ENCODE assay signal across 23 cellular contexts in the genomic region with DNA sequence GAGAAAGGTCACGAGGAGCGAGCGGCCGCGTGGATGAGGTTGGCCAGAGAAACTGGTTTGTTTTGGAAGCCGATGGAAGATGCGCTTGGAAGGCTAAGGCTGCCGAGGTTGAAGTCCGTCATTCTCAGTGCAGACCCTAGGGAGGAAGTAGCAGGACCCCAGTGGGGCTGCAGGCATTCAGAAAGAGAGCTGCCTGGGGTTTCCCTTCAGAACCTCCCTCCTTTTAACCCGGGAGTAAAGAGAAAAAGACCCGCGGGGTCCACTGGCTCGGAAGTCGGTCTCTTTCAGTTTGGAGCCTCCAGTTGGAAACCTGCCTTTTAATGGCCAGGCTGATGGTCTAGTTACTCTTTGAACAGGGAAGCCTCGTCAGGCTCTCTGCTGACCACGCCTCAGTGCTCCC.
A peak's percentile ranks its signal among the peaks of the same experiment; 100 is the strongest.
DNase-seq lines count a peak whose midpoint lies in the region; FAIRE-seq and TF ChIP-seq lines count a peak whose summit lies in the region.
"Had no signal": no experiment of that assay in that cellular context is flagged by ENCODE, and none has a peak within 500 bp of the region (broad histone marks: within the 10 kb centered on the region; RNA-seq: fewer than 3 reads in every experiment).

No MANE protein-coding gene starts in this region.

- H3K36me3 Mint-ChIP-seq in endodermal cell (ENCODE audit: low read depth) (peaks cover 17% of the 10 kb centered on the region), neural progenitor cell (peaks cover 3% of the 10 kb centered on the region)

- H3K4me3 ChIP-seq in H7 (ENCODE audit: insufficient read depth, low read depth, low read length) (no peak overlapping the region), endodermal cell (ENCODE audit: low read length) (no peak overlapping the region), neural progenitor cell (no peak overlapping the region), suprapubic skin (no peak overlapping the region)
- H3K4me3 ChIP-seq: A549 had no signal

- DNase-seq in H7 (peak; percentile 61), endodermal cell (no peak), neural progenitor cell (ENCODE audit: low spot score) (no peak), suprapubic skin (ENCODE audit: low spot score in 2 of 2) (no peak), NCI-H446 (lab: John Stamatoyannopoulos, UW) (no peak), GM12892 (ENCODE audit: insufficient read length) (no peak)
- no peak for DNase-seq in activated naive CD4-positive, alpha-beta T cell treated with Interleukin-2 at 50 U/mL for 16 hours
- DNase-seq: AML-193; CD8-positive, alpha-beta T cell; DMS79 treated with DMSO at 0.1 percent for 48 hours; GF-D8; KBM-7; MV-4-11; NCI-H1105; NCI-H1436 treated with DMSO at 0.1 percent for 48 hours; NCI-H1930; NCI-H2107; NCI-H526 treated with DMSO at 0.1 percent for 48 hours; SHP77 treated with DMSO at 0.1 percent for 48 hours had no signal

- no peak for FAIRE-seq in GM12892 (lab: Jason Lieb, UNC)
- FAIRE-seq: A549, GM19239, HTR-8/SVneo had no signal

- no peak for TF ChIP-seq CTCF in endodermal cell (conservative IDR thresholded peaks at IDR 0.05)
- no peak for TF ChIP-seq CTCF in neural progenitor cell (IDR thresholded peaks at IDR 0.05)
- TF ChIP-seq CTCF in suprapubic skin (IDR thresholded peaks at IDR 0.05): no peak

- H3K9ac ChIP-seq in endodermal cell (ENCODE audit: extremely low read depth, low read length, poor library complexity, severe bottlenecking) (no peak overlapping the region), neural progenitor cell (no peak overlapping the region)

- H3K79me2 ChIP-seq in neural progenitor cell (ENCODE audit: low read depth): peaks cover 28% of the 10 kb centered on the region

- TF ChIP-seq EP300 in suprapubic skin (IDR thresholded peaks at IDR 0.05): no peak

- H3F3A ChIP-seq in neural progenitor cell (ENCODE audit: low read depth): peaks cover 5% of the 10 kb centered on the region

- no peaks in the 10 kb centered on the region for H3K36me3 ChIP-seq in H7 (replicated peaks; ENCODE audit: control insufficient read depth, insufficient read depth, low read length)
- peaks cover 5% of the 10 kb centered on the region for H3K36me3 ChIP-seq in endodermal cell (ENCODE audit: control insufficient read depth, insufficient read depth, low read length)
- no peaks in the 10 kb centered on the region for H3K36me3 ChIP-seq in neural progenitor cell
- no peaks in the 10 kb centered on the region for H3K36me3 ChIP-seq in suprapubic skin

- H3K9me3 Mint-ChIP-seq in endodermal cell (no peaks in the 10 kb centered on the region), neural progenitor cell (no peaks in the 10 kb centered on the region)
- H3K9me3 Mint-ChIP-seq: CD8-positive, alpha-beta T cell had no signal

- no peak overlapping the region for H3K4me2 ChIP-seq in neural progenitor cell
- H3K4me2 ChIP-seq: A549 had no signal

- H3K27me3 ChIP-seq in H7 (ENCODE audit: control insufficient read depth, insufficient read depth, low read length) (no peaks in the 10 kb centered on the region), endodermal cell (ENCODE audit: control insufficient read depth, insufficient read depth, low read length, poor library complexity, severe bottlenecking) (no peaks in the 10 kb centered on the region), neural progenitor cell (no peaks in the 10 kb centered on the region), suprapubic skin (no peaks in the 10 kb centered on the region)

- 92% methylated on average over 10 to 16 of the region's 16 CpGs for WGBS in endodermal cell (ENCODE audit: insufficient coverage in 1 of 2, insufficient read length in 1 of 2), 2 experiments
- 93% methylated on average over 16 of the region's 16 CpGs for WGBS in suprapubic skin

- H3K9me3 ChIP-seq in endodermal cell (ENCODE audit: control insufficient read depth, low read length) (no peaks in the 10 kb centered on the region), neural progenitor cell (ENCODE audit: low read depth) (no peaks in the 10 kb centered on the region), suprapubic skin (no peaks in the 10 kb centered on the region)
- H3K9me3 ChIP-seq: A549 had no signal

- H3K4me3 Mint-ChIP-seq in endodermal cell (no peak overlapping the region), neural progenitor cell (no peak overlapping the region)
- H3K4me3 Mint-ChIP-seq: CD8-positive, alpha-beta T cell had no signal

- H3K27ac Mint-ChIP-seq in endodermal cell (peak overlapping the region; percentile 52), neural progenitor cell (no peak overlapping the region)
- H3K27ac Mint-ChIP-seq: CD8-positive, alpha-beta T cell had no signal

- no peak overlapping the region for H3K27ac ChIP-seq in endodermal cell (ENCODE audit: low read depth, low read length)
- peak overlapping the region; percentile 46 for H3K27ac ChIP-seq in neural progenitor cell
- H3K27ac ChIP-seq in suprapubic skin: no peak overlapping the region
- H3K27ac ChIP-seq: C4-2B had no signal

- no peak overlapping the region for H2AFZ ChIP-seq in neural progenitor cell (replicated peaks)

- TF ChIP-seq POLR2A in suprapubic skin (IDR thresholded peaks at IDR 0.05) (no peak), GM12892 (IDR thresholded peaks at IDR 0.05; ENCODE audit: low read depth, low read length) (no peak)

- H3K4me1 Mint-ChIP-seq in endodermal cell (no peaks in the 10 kb centered on the region), neural progenitor cell (peaks cover 23% of the 10 kb centered on the region)

- H3K4me1 ChIP-seq in endodermal cell (ENCODE audit: control insufficient read depth, insufficient read depth, low read length) (no peaks in the 10 kb centered on the region), neural progenitor cell (peaks cover 4% of the 10 kb centered on the region), suprapubic skin (peaks cover 11% of the 10 kb centered on the region)

- H3K27me3 Mint-ChIP-seq in endodermal cell (ENCODE audit: insufficient read depth): no peaks in the 10 kb centered on the region
- H3K27me3 Mint-ChIP-seq in neural progenitor cell (ENCODE audit: insufficient read depth, low read depth): no peaks in the 10 kb centered on the region

- H4K20me1 ChIP-seq in neural progenitor cell (ENCODE audit: low read depth): peaks cover 64% of the 10 kb centered on the region
